Comparison of ENCODE assay signal across 8 cellular contexts in genomic region chr1:111448482-111448917, GRCh38. TPM values are rescaled to one million over a fixed set of nuclear protein-coding genes. Genes with fewer than 3 reads are reported as not detected.
A peak's percentile ranks its signal among the peaks of the same experiment; 100 is the strongest.
DNase-seq lines count a peak whose midpoint lies in the region; ATAC-seq and TF ChIP-seq lines count a peak whose summit lies in the region.

No MANE protein-coding gene starts in this region.

- peak overlapping the region; percentile 81 to 96 (median 88) for H3K4me2 ChIP-seq in BLaER1 treated with 17β-estradiol and CSF1 and Interleukin-3, amounts not matched to agents 10 nM and 100 nM
- H3K4me2 ChIP-seq in Loucy (ENCODE audit: low read depth, low read length, poor library complexity, severe bottlenecking), result peak overlapping the region; percentile 84

- no peaks in the 10 kb centered on the region for H3K9me3 Mint-ChIP-seq in activated naive CD8-positive, alpha-beta T cell treated with anti-CD3 and anti-CD28 coated beads for 36 hours

- H2AFZ ChIP-seq in Loucy (ENCODE audit: low read length), result peak overlapping the region; percentile 54

- no peaks in the 10 kb centered on the region for H3F3A ChIP-seq in Loucy (ENCODE audit: low read depth)

- H3K9me3 ChIP-seq in BLaER1 treated with 17β-estradiol and CSF1 and Interleukin-3, amounts not matched to agents 10 nM and 100 nM (replicated peaks in 1 of 11), result no peaks in the 10 kb centered on the region
- H3K9me3 ChIP-seq in Loucy (ENCODE audit: insufficient read depth, low read depth, low read length) (no peaks in the 10 kb centered on the region), iPS-18c (ENCODE audit: control insufficient read depth, insufficient read depth, low read length) (no peaks in the 10 kb centered on the region)

- H3K4me1 Mint-ChIP-seq in activated naive CD8-positive, alpha-beta T cell treated with anti-CD3 and anti-CD28 coated beads for 36 hours, result peaks cover 56% of the 10 kb centered on the region

- no peaks in the 10 kb centered on the region for H3K27me3 ChIP-seq in BLaER1 treated with 17β-estradiol and CSF1 and Interleukin-3, amounts not matched to agents 10 nM and 100 nM
- H3K27me3 ChIP-seq in Loucy (ENCODE audit: insufficient read depth, low read length, poor library complexity, severe bottlenecking), result no peaks in the 10 kb centered on the region

- H3K36me3 Mint-ChIP-seq in activated naive CD8-positive, alpha-beta T cell treated with anti-CD3 and anti-CD28 coated beads for 36 hours, result peaks cover 61% of the 10 kb centered on the region

- H3K4me3 Mint-ChIP-seq in activated naive CD8-positive, alpha-beta T cell treated with anti-CD3 and anti-CD28 coated beads for 36 hours, result peak overlapping the region; percentile 97

- no peaks in the 10 kb centered on the region for H3K27me3 Mint-ChIP-seq in activated naive CD8-positive, alpha-beta T cell treated with anti-CD3 and anti-CD28 coated beads for 36 hours

- H4K20me1 ChIP-seq in BLaER1 treated with 17β-estradiol and CSF1 and Interleukin-3, amounts not matched to agents 10 nM and 100 nM, result peaks cover 0 to 62% (median 16%) of the 10 kb centered on the region in 11 experiments; a peak in 15 of 22 replicates
- peaks cover 23% of the 10 kb centered on the region for H4K20me1 ChIP-seq in Loucy (ENCODE audit: insufficient read depth, low read length, poor library complexity, severe bottlenecking)

- H3K9ac ChIP-seq in BLaER1 treated with 17β-estradiol and CSF1 and Interleukin-3, amounts not matched to agents 10 nM and 100 nM, result peak overlapping the region; percentile 91 to 97 (median 94)
- peak overlapping the region; percentile 82 for H3K9ac ChIP-seq in Loucy (ENCODE audit: low read depth, low read length, poor library complexity, severe bottlenecking)

- H3K79me2 ChIP-seq in Loucy (ENCODE audit: insufficient read depth, low read length), result peaks cover 78% of the 10 kb centered on the region

- peak; percentile 33 for DNase-seq in activated naive CD8-positive, alpha-beta T cell treated with anti-CD3 and anti-CD28 coated beads for 36 hours
- DNase-seq in stimulated activated CD4-positive, alpha-beta T cell treated with anti-CD3 and anti-CD28 coated beads, Interleukin-2, amount 100 ng/mL, for 24 hours, result peak; percentile 33 to 47
- DNase-seq in SIG-M5 treated with dmso at 0.1 percent for 504 hours (lab: John Stamatoyannopoulos, UW; ENCODE audit: unreplicated experiment), result no peak

- peaks cover 29 to 70% (median 50%) of the 10 kb centered on the region in 10 experiments for H3K4me1 ChIP-seq in BLaER1 treated with 17β-estradiol and CSF1 and Interleukin-3, amounts not matched to agents 10 nM and 100 nM
- H3K4me1 ChIP-seq in Loucy (ENCODE audit: insufficient read depth, low read length, poor library complexity, severe bottlenecking), result peaks cover 74% of the 10 kb centered on the region

- H3K4me3 ChIP-seq in BLaER1 treated with 17β-estradiol and CSF1 and Interleukin-3, amounts not matched to agents 10 nM and 100 nM, result peak overlapping the region; percentile 74 to 95 (median 87)
- H3K4me3 ChIP-seq in Loucy (ENCODE audit: low read length, poor library complexity, severe bottlenecking) (peak overlapping the region; percentile 81), iPS-18c (ENCODE audit: insufficient read depth, low read depth, low read length) (peak overlapping the region; percentile 69)

- ATAC-seq in GM21367 (IDR thresholded peaks at IDR 0.05; ENCODE audit: unreplicated experiment) (peak; percentile 4), HG03354 (IDR thresholded peaks at IDR 0.05; ENCODE audit: poor library complexity, severe bottlenecking, unreplicated experiment) (no peak)

- peaks cover 63 to 75% (median 69%) of the 10 kb centered on the region in 11 experiments for H3K36me3 ChIP-seq in BLaER1 treated with 17β-estradiol and CSF1 and Interleukin-3, amounts not matched to agents 10 nM and 100 nM
- H3K36me3 ChIP-seq in Loucy (ENCODE audit: insufficient read depth, low read length), result peaks cover 8% of the 10 kb centered on the region; the same call in 1 of the 2 replicates

- peak overlapping the region; percentile 97 for H3K27ac Mint-ChIP-seq in activated naive CD8-positive, alpha-beta T cell treated with anti-CD3 and anti-CD28 coated beads for 36 hours

- H3K9me2 ChIP-seq in Loucy (replicated peaks; ENCODE audit: low read depth, low read length), result no peaks in the 10 kb centered on the region

- TF ChIP-seq CTCF in Loucy (conservative IDR thresholded peaks at IDR 0.05; ENCODE audit: low read length), result no peak

- H3K27ac ChIP-seq in BLaER1 treated with 17β-estradiol and CSF1 and Interleukin-3, amounts not matched to agents 10 nM and 100 nM, result peak overlapping the region; percentile 73 to 95 (median 91)

RNA-seq across cellular contexts. Expression of gene WDR77, which starts 0.6 kb away (rescaled TPM):
- 10 to 100 TPM; 77.4 to 79.7 TPM for total RNA-seq in activated naive CD8-positive, alpha-beta T cell treated with anti-CD3 and anti-CD28 coated beads for 36 hours

RNA-seq across cellular contexts. Expression of gene ATP5PB, which starts 0.8 kb away (rescaled TPM):
- total RNA-seq in activated naive CD8-positive, alpha-beta T cell treated with anti-CD3 and anti-CD28 coated beads for 36 hours, result 100 to 1,000 TPM; 407 to 419 TPM

RNA-seq across cellular contexts. Expression of gene OVGP1, which starts 21.0 kb away (rescaled TPM):
- under 1 TPM; 0.56 to 0.74 TPM for total RNA-seq in activated naive CD8-positive, alpha-beta T cell treated with anti-CD3 and anti-CD28 coated beads for 36 hours

RNA-seq across cellular contexts. Expression of gene C1orf162, which starts 25.3 kb away (rescaled TPM):
- 1 to 10 TPM; 3.6 to 3.8 TPM for total RNA-seq in activated naive CD8-positive, alpha-beta T cell treated with anti-CD3 and anti-CD28 coated beads for 36 hours

RNA-seq across cellular contexts. Expression of gene ADORA3, which starts 54.9 kb away (rescaled TPM):
- not detected for total RNA-seq in activated naive CD8-positive, alpha-beta T cell treated with anti-CD3 and anti-CD28 coated beads for 36 hours
